In genomic region chr2:196534533-196534932, GRCh38 we compare ENCODE assay signal across 27 cellular contexts. TPM values are rescaled to one million over a fixed set of nuclear protein-coding genes. Genes with fewer than 3 reads are reported as not detected.
A peak's percentile ranks its signal among the peaks of the same experiment; 100 is the strongest.
DNase-seq lines count a peak whose midpoint lies in the region; ATAC-seq and TF ChIP-seq lines count a peak whose summit lies in the region.
"Had no signal": no experiment of that assay in that cellular context is flagged by ENCODE, and none has a peak within 500 bp of the region (broad histone marks: within the 10 kb centered on the region; RNA-seq: fewer than 3 reads in every experiment).

No MANE protein-coding gene starts in this region.

- H3K27ac ChIP-seq in right atrium auricular region (peak overlapping the region; percentile 2 to 62), cingulate gyrus (ENCODE audit: low read depth, low read length) (peak overlapping the region; percentile 78), SK-N-SH (ENCODE audit: low read depth in 2 of 2, low read length in 1 of 2) (no peak overlapping the region), H9 (ENCODE audit: insufficient read length, low read depth, low read length) (no peak overlapping the region)
- H3K27ac ChIP-seq: gastrocnemius medialis, HL-60, left lung, prostate gland, sigmoid colon had no signal

- H3K14ac ChIP-seq in H9 (ENCODE audit: insufficient read depth, low read length), result no peak overlapping the region

- no peak overlapping the region for H2BK12ac ChIP-seq in H9 (ENCODE audit: insufficient read length, low read depth, low read length)

- H3K36me3 Mint-ChIP-seq in nephron (ENCODE audit: low read depth) (no peaks in the 10 kb centered on the region), H9 (ENCODE audit: insufficient read depth in 1 of 3, low read depth in 3 of 3) (no peaks in the 10 kb centered on the region)
- H3K36me3 Mint-ChIP-seq: activated CD4-positive, alpha-beta memory T cell treated with anti-CD3 and anti-CD28 coated beads for 36 hours had no signal

- H2AK5ac ChIP-seq in H9 (ENCODE audit: insufficient read length, low read length), result no peak overlapping the region

- no peak overlapping the region for H3K4me3 Mint-ChIP-seq in nephron
- H3K4me3 Mint-ChIP-seq in H9, result no peak overlapping the region
- H3K4me3 Mint-ChIP-seq: activated CD4-positive, alpha-beta memory T cell treated with anti-CD3 and anti-CD28 coated beads for 36 hours; activated T-helper 1 cell treated with anti-CD3 and anti-CD28 coated beads, Interleukin-12 subunit alpha, Interleukin-12 subunit beta, Interleukin-2, Interleukin-4 antibody, amounts not matched to agents 30 ng/mL and 10 ng/mL and 1 ng/mL, durations not matched to agents 14 hours and 24 hours and 36 hours had no signal

- no peak overlapping the region for H4K91ac ChIP-seq in H9 (ENCODE audit: insufficient read length, low read depth, low read length)

- H3K27me3 ChIP-seq in right atrium auricular region (no peaks in the 10 kb centered on the region), SK-N-SH (ENCODE audit: insufficient read depth) (no peaks in the 10 kb centered on the region), H9 (ENCODE audit: insufficient read depth, low read length) (no peaks in the 10 kb centered on the region)
- H3K27me3 ChIP-seq: gastrocnemius medialis, left lung, sigmoid colon, transverse colon had no signal

- no peak for TF ChIP-seq RAD21 in SK-N-SH (IDR thresholded peaks at IDR 0.05; ENCODE audit: low read length)

- H3K36me3 ChIP-seq in right atrium auricular region (no peaks in the 10 kb centered on the region), SK-N-SH (replicated peaks in 1 of 2; ENCODE audit: control insufficient read depth in 1 of 2, insufficient read depth in 2 of 2, low read length in 1 of 2) (no peaks in the 10 kb centered on the region)
- H3K36me3 ChIP-seq: gastrocnemius medialis, left lung, prostate gland, sigmoid colon, transverse colon had no signal

- no peak overlapping the region for H4K5ac ChIP-seq in H9 (ENCODE audit: insufficient read length, low read depth, low read length)

- intact Hi-C loops in Right ventricle myocardium superior (cut with DNase I), result loop anchor here (10.0 kb wide), 1 partner anchor 60 kb away; the partner anchor contains the start of gene HECW2

- no peak overlapping the region for H2BK5ac ChIP-seq in H9 (ENCODE audit: insufficient read length, low read length)

- no peak overlapping the region for H3K4me3 ChIP-seq in right atrium auricular region
- H3K4me3 ChIP-seq in SK-N-SH (ENCODE audit: low read depth in 2 of 2, low read length in 1 of 2), result no peak overlapping the region
- H3K4me3 ChIP-seq: gastrocnemius medialis, left lung, prostate gland, sigmoid colon, transverse colon had no signal

- H3K79me2 ChIP-seq in SK-N-SH (ENCODE audit: insufficient read depth) (no peaks in the 10 kb centered on the region; the same call in 1 of the 2 replicates), H9 (ENCODE audit: insufficient read depth, low read length) (no peaks in the 10 kb centered on the region)

- no peak for TF ChIP-seq EP300 in SK-N-SH (IDR thresholded peaks at IDR 0.05; ENCODE audit: borderline replicate concordance in 1 of 2, low read depth in 1 of 2, low read length in 1 of 2)

- no peak for TF ChIP-seq CTCF in right atrium auricular region (IDR thresholded peaks at IDR 0.05)
- TF ChIP-seq CTCF in nephron (IDR thresholded peaks at IDR 0.05; ENCODE audit: unreplicated experiment in 3 of 3), result no peak
- no peak for TF ChIP-seq CTCF in SK-N-SH (IDR thresholded peaks at IDR 0.05)
- no peak for TF ChIP-seq CTCF in H9 (conservative IDR thresholded peaks at IDR 0.05)

- H3K4me2 ChIP-seq in SK-N-SH (no peak overlapping the region), H9 (ENCODE audit: insufficient read depth, insufficient read length, low read length) (no peak overlapping the region)

- no peak overlapping the region for H3T11ph ChIP-seq in H9 (ENCODE audit: low read length)

- no peaks in the 10 kb centered on the region for H3F3A ChIP-seq in SK-N-SH (replicated peaks; ENCODE audit: insufficient read depth)

- H3K9me3 Mint-ChIP-seq in nephron (no peaks in the 10 kb centered on the region), H9 (no peaks in the 10 kb centered on the region)
- H3K9me3 Mint-ChIP-seq: activated CD4-positive, alpha-beta memory T cell treated with anti-CD3 and anti-CD28 coated beads for 36 hours had no signal

- DNase-seq in right atrium auricular region (ENCODE audit: low spot score), result no peak
- no peak for DNase-seq in Right ventricle myocardium superior
- no peak for DNase-seq in mucosa of gallbladder (ENCODE audit: low spot score)
- no peak for DNase-seq in SK-N-SH
- DNase-seq in H9, result no peak
- DNase-seq: ACHN; activated CD4-positive, alpha-beta memory T cell treated with anti-CD3 and anti-CD28 coated beads for 36 hours; activated CD8-positive, alpha-beta memory T cell treated with anti-CD3 and anti-CD28 coated beads, Interleukin-2, amount 50 U/mL, for 48 hours; activated naive CD4-positive, alpha-beta T cell treated with Interleukin-2 at 50 U/mL for 16 hours; dermis blood vessel endothelial cell; gastrocnemius medialis; KG1; left lung; mesenchymal stem cell; NCI-H1105; NCI-H2029; NCI-H345; sigmoid colon; stimulated activated CD4-positive, alpha-beta T cell treated with anti-CD3 and anti-CD28 coated beads, Interleukin-4, amount 100 ng/mL, for 1 hour; transverse colon had no signal

- no peak overlapping the region for H3K9ac ChIP-seq in SK-N-SH
- no peak overlapping the region for H3K9ac ChIP-seq in H9 (ENCODE audit: extremely low read depth, insufficient read length, low read length)

- H3K9me3 ChIP-seq in right atrium auricular region (no peaks in the 10 kb centered on the region), SK-N-SH (no peaks in the 10 kb centered on the region), H9 (ENCODE audit: control insufficient read depth, low read depth, low read length) (no peaks in the 10 kb centered on the region)
- H3K9me3 ChIP-seq: gastrocnemius medialis, left lung, prostate gland, sigmoid colon, transverse colon had no signal

- peaks cover 0 to 4% of the 10 kb centered on the region in 2 donors for H3K4me1 ChIP-seq in right atrium auricular region
- H3K4me1 ChIP-seq in SK-N-SH (ENCODE audit: control insufficient read depth in 1 of 2, insufficient read depth in 2 of 2, low read depth in 1 of 2, low read length in 1 of 2), result peaks cover 0 to 5% of the 10 kb centered on the region in 2 experiments; a peak in 2 of 4 replicates
- H3K4me1 ChIP-seq in H9 (ENCODE audit: insufficient read depth, low read length), result no peaks in the 10 kb centered on the region; the same call in 1 of the 2 replicates
- H3K4me1 ChIP-seq: gastrocnemius medialis, left lung, prostate gland, transverse colon had no signal

- H3K4ac ChIP-seq in H9 (ENCODE audit: low read depth, low read length), result no peak overlapping the region

- H3K27ac Mint-ChIP-seq in nephron (peak overlapping the region in 2 of 3 experiments; percentile 52 to 76), H9 (no peak overlapping the region)
- H3K27ac Mint-ChIP-seq: activated CD4-positive, alpha-beta memory T cell treated with anti-CD3 and anti-CD28 coated beads for 36 hours; activated T-helper 1 cell treated with anti-CD3 and anti-CD28 coated beads, Interleukin-12 subunit alpha, Interleukin-12 subunit beta, Interleukin-2, Interleukin-4 antibody, amounts not matched to agents 30 ng/mL and 10 ng/mL and 1 ng/mL, durations not matched to agents 14 hours and 24 hours and 36 hours had no signal

- ATAC-seq in Right ventricle myocardium superior (ENCODE audit: poor library complexity), result no peak
- ATAC-seq in HG03521 (IDR thresholded peaks at IDR 0.05; ENCODE audit: unreplicated experiment), result no peak
- ATAC-seq: activated CD4-positive, CD25-positive, alpha-beta regulatory T cell treated with anti-CD3 and anti-CD28 coated beads, Interleukin-2, amount 50 U/mL, for 24 hours; gastrocnemius medialis; left lung had no signal

- H3K18ac ChIP-seq in H9 (ENCODE audit: insufficient read length, low read depth, low read length), result no peak overlapping the region

- POLR2A ChIA-PET in SK-N-SH (lab: Yijun Ruan, JAX), result no interaction called here

- no peaks in the 10 kb centered on the region for H4K20me1 ChIP-seq in SK-N-SH (ENCODE audit: insufficient read depth)
- no peaks in the 10 kb centered on the region for H4K20me1 ChIP-seq in H9 (ENCODE audit: control insufficient read depth, insufficient read depth, insufficient read length)

- H2BK15ac ChIP-seq in H9 (ENCODE audit: low read depth, low read length), result no peak overlapping the region

- H3K23ac ChIP-seq in H9 (ENCODE audit: insufficient read length, low read depth, low read length), result no peak overlapping the region

- H3K27me3 Mint-ChIP-seq in nephron (ENCODE audit: low read depth) (no peaks in the 10 kb centered on the region), H9 (ENCODE audit: low read depth) (no peaks in the 10 kb centered on the region)

- H2AFZ ChIP-seq in SK-N-SH (ENCODE audit: low read depth), result no peak overlapping the region
- no peak overlapping the region for H2AFZ ChIP-seq in H9 (ENCODE audit: low read length)

- H3K9me2 ChIP-seq in SK-N-SH, result no peaks in the 10 kb centered on the region

- WGBS in SK-N-SH (ENCODE audit: low lambda C conversion rate), result 72% methylated on average over 4 of the region's 4 CpGs
- WGBS in H9 (ENCODE audit: extremely low coverage, insufficient read length, low lambda C conversion rate), result no CpG with 5 or more reads among the region's 4 CpGs

- no peak overlapping the region for H2BK20ac ChIP-seq in H9 (ENCODE audit: low read depth, low read length, poor library complexity, severe bottlenecking)

- H2BK120ac ChIP-seq in H9 (ENCODE audit: low read depth, low read length, poor library complexity, severe bottlenecking), result no peak overlapping the region

- no peaks in the 10 kb centered on the region for H3K79me1 ChIP-seq in H9 (ENCODE audit: insufficient read depth, low read depth, low read length, poor library complexity, severe bottlenecking)

- no peak overlapping the region for H3K56ac ChIP-seq in H9 (ENCODE audit: insufficient read length, low read depth, low read length)

- H4K8ac ChIP-seq in H9 (replicated peaks; ENCODE audit: insufficient read length, low read depth, low read length), result no peak overlapping the region

- H3K23me2 ChIP-seq in H9 (ENCODE audit: insufficient read length, low read depth, low read length, poor library complexity, severe bottlenecking), result no peaks in the 10 kb centered on the region

- CTCF ChIA-PET in SK-N-SH (lab: Yijun Ruan, JAX), result interaction anchor here (1.4 kb wide), 1 partner anchor 457 kb away, joined by 3 read pairs; no protein-coding TSS in a partner anchor

- H3K4me1 Mint-ChIP-seq in nephron (peaks cover 21% of the 10 kb centered on the region), H9 (peaks cover 8 to 14% of the 10 kb centered on the region in 2 experiments)

RNA-seq across cellular contexts. Expression of gene HECW2, which starts 58.8 kb away (rescaled TPM):
- 10 to 100 TPM; 11.6 to 17.9 TPM for total RNA-seq in right atrium auricular region
- total RNA-seq in Right ventricle myocardium superior, result 29.2 TPM
- 9.3 TPM for total RNA-seq in mucosa of gallbladder
- polyA plus RNA-seq in SK-N-SH (2012; rRNA removed), result 14.1 and 20.7 TPM in 2 replicates
- polyA plus RNA-seq in SK-N-SH (2012; cell fraction: cytosol; rRNA removed), result 7.3 and 9.8 TPM in 2 replicates
- 17.1 and 62.5 TPM in 2 replicates for polyA plus RNA-seq in SK-N-SH (2012; cell fraction: nucleus; rRNA removed)
- 3.9 and 4.2 TPM in 2 replicates for total RNA-seq in H9 (2021)

Comparison
In these comparisons a context has a peak if more than half of its experiments do, and no peak if none do; other contexts are left out.
1. H3K27ac ChIP-seq: peak in right atrium auricular region (2 of 2) and cingulate gyrus (single experiment); none in SK-N-SH (0 of 2) and H9 (single experiment).
2. H3K27ac Mint-ChIP-seq: peak in nephron (2 of 3); none in H9 (0 of 3).